ENCODE assay signal across 15 cellular contexts in genomic region chr10:50392966-50393718, GRCh38.
DNase-seq lines count a peak whose midpoint lies in the region; ATAC-seq and TF ChIP-seq lines count a peak whose summit lies in the region.
"Had no signal": no experiment of that assay in that cellular context is flagged by ENCODE, and none has a peak within 500 bp of the region (broad histone marks: within the 10 kb centered on the region; RNA-seq: fewer than 3 reads in every experiment).

No MANE protein-coding gene starts in this region.

- H4K20me1 ChIP-seq in osteoblast (ENCODE audit: insufficient read depth, low read length): peaks cover 5% of the 10 kb centered on the region

- 84 to 91% (median 89%) methylated on average over 6 of the region's 6 CpGs for WGBS in heart left ventricle, 4 donors
- WGBS in sigmoid colon, 2 donors: 83 to 90% methylated on average over 6 of the region's 6 CpGs

- no peaks in the 10 kb centered on the region for H3K27me3 ChIP-seq in RWPE2 (ENCODE audit: insufficient read depth, poor library complexity, severe bottlenecking)
- no peaks in the 10 kb centered on the region for H3K27me3 ChIP-seq in osteoblast (ENCODE audit: insufficient read depth, low read length)
- no peaks in the 10 kb centered on the region for H3K27me3 ChIP-seq in heart left ventricle
- no peaks in the 10 kb centered on the region for H3K27me3 ChIP-seq in sigmoid colon
- H3K27me3 ChIP-seq: BE2C, right atrium auricular region had no signal

- no peaks in the 10 kb centered on the region for H3K36me3 ChIP-seq in RWPE2 (ENCODE audit: low read depth)
- H3K36me3 ChIP-seq in osteoblast (ENCODE audit: insufficient read depth, low read length): no peaks in the 10 kb centered on the region
- no peaks in the 10 kb centered on the region for H3K36me3 ChIP-seq in heart left ventricle
- H3K36me3 ChIP-seq in sigmoid colon: no peaks in the 10 kb centered on the region
- H3K36me3 ChIP-seq: BE2C, right atrium auricular region had no signal

- no peak for TF ChIP-seq POLR2A in erythroblast (IDR thresholded peaks at IDR 0.05; ENCODE audit: low read length)
- no peak for TF ChIP-seq POLR2A in heart left ventricle (IDR thresholded peaks at IDR 0.05)
- no peak for TF ChIP-seq POLR2A in sigmoid colon (IDR thresholded peaks at IDR 0.05)

- H3K4me1 ChIP-seq in RWPE2 (ENCODE audit: insufficient read depth, poor library complexity, severe bottlenecking) (peaks cover 50% of the 10 kb centered on the region), osteoblast (ENCODE audit: insufficient read depth, low read length) (peaks cover 45% of the 10 kb centered on the region), heart left ventricle (peaks cover 0 to 55% (median 22%) of the 10 kb centered on the region in 12 donors), sigmoid colon (peaks cover 0 to 20% (median 0%) of the 10 kb centered on the region in 4 donors)

- DNase-seq in HCEC 1CT (peak; percentile 44), RWPE2 (ENCODE audit: low spot score) (no peak), erythroblast (lab: John Stamatoyannopoulos, UW) (peak; percentile 35 to 69), osteoblast (ENCODE audit: insufficient read length, low spot score, missing footprints) (no peak), heart left ventricle (no peak), sigmoid colon (no peak)
- DNase-seq: BE2C, H7, hippocampal formation, NCI-H1092, Right ventricle myocardium superior, T-helper 17 cell had no signal

- peaks cover 73% of the 10 kb centered on the region for H3K79me2 ChIP-seq in osteoblast (ENCODE audit: insufficient read depth, low read length)

- intact Hi-C loops in heart left ventricle (cut with DNase I): no loop called here
- intact Hi-C loops in sigmoid colon (cut with DNase I): no loop called here

- H3K9me3 ChIP-seq in RWPE2 (ENCODE audit: severe bottlenecking) (no peaks in the 10 kb centered on the region), osteoblast (ENCODE audit: low read depth, low read length) (no peaks in the 10 kb centered on the region), heart left ventricle (no peaks in the 10 kb centered on the region), sigmoid colon (no peaks in the 10 kb centered on the region)
- H3K9me3 ChIP-seq: BE2C, right atrium auricular region had no signal

- no peak overlapping the region for H2AFZ ChIP-seq in osteoblast (ENCODE audit: low read length)

- ATAC-seq in RWPE2 (ENCODE audit: low read depth) (peak; percentile 69), HG02885 (IDR thresholded peaks at IDR 0.05; ENCODE audit: poor library complexity, unreplicated experiment) (no peak), heart left ventricle (no peak)
- ATAC-seq: T-helper 17 cell had no signal

- H3K4me2 ChIP-seq in osteoblast (ENCODE audit: insufficient read depth, low read length): peak overlapping the region; percentile 25

- no peak for TF ChIP-seq EP300 in sigmoid colon (IDR thresholded peaks at IDR 0.05)

- TF ChIP-seq CTCF in RWPE2 (IDR thresholded peaks at IDR 0.05; ENCODE audit: poor library complexity, severe bottlenecking) (no peak), osteoblast (IDR thresholded peaks at IDR 0.05; ENCODE audit: extremely low read depth, low read depth, low read length) (no peak), heart left ventricle (IDR thresholded peaks at IDR 0.05) (no peak), sigmoid colon (IDR thresholded peaks at IDR 0.05) (no peak)

- H3K27ac ChIP-seq in RWPE2 (ENCODE audit: poor library complexity, severe bottlenecking): peak overlapping the region; percentile 75
- peak overlapping the region; percentile 51 for H3K27ac ChIP-seq in osteoblast (ENCODE audit: low read depth, low read length)
- no peak overlapping the region for H3K27ac ChIP-seq in heart left ventricle
- no peak overlapping the region for H3K27ac ChIP-seq in sigmoid colon
- H3K27ac ChIP-seq: coronary artery, right atrium auricular region had no signal

- H3K4me3 ChIP-seq in RWPE2 (ENCODE audit: severe bottlenecking): no peak overlapping the region
- H3K4me3 ChIP-seq in osteoblast (ENCODE audit: insufficient read depth, low read length): no peak overlapping the region
- H3K4me3 ChIP-seq in heart left ventricle: no peak overlapping the region
- no peak overlapping the region for H3K4me3 ChIP-seq in sigmoid colon
- H3K4me3 ChIP-seq: coronary artery, right atrium auricular region had no signal

Comparison
In these comparisons a context has a peak if more than half of its experiments do, and no peak if none do; other contexts are left out.
1. DNase-seq: peak in HCEC 1CT (single experiment) and erythroblast (2 of 2); none in RWPE2 (single experiment), osteoblast (single experiment), heart left ventricle (0 of 5) and sigmoid colon (single experiment).
2. H3K27ac ChIP-seq: peak in RWPE2 (single experiment) and osteoblast (single experiment); none in heart left ventricle (0 of 12) and sigmoid colon (0 of 4).